ENCODE assay signal across 12 cellular contexts in genomic region chr21:44907966-44908364, GRCh38. TPM values are rescaled to one million over a fixed set of nuclear protein-coding genes. Genes with fewer than 3 reads are reported as not detected.
A peak's percentile ranks its signal among the peaks of the same experiment; 100 is the strongest.
DNase-seq lines count a peak whose midpoint lies in the region; ATAC-seq, FAIRE-seq and TF ChIP-seq lines count a peak whose summit lies in the region.
"Had no signal": no experiment of that assay in that cellular context is flagged by ENCODE, and none has a peak within 500 bp of the region (broad histone marks: within the 10 kb centered on the region; RNA-seq: fewer than 3 reads in every experiment).

No MANE protein-coding gene starts in this region.

- BruUV-seq in GM12878 (replicated peaks; lab: Mats Ljungman, UMichigan): no TSS peak

- DNase-seq in Kasumi-1 (lab: John Stamatoyannopoulos, UW): peak; percentile 73 to 79
- DNase-seq in GM12878 (ENCODE audit: low read depth, low spot score): no peak
- DNase-seq in naive B cell: peak; percentile 31
- no peak for DNase-seq in NCI-H524 treated with DMSO at 0.1 percent for 48 hours (lab: John Stamatoyannopoulos, UW)
- DNase-seq in RCC 7860 (ENCODE audit: low spot score): no peak
- DNase-seq in stimulated activated naive CD4-positive, alpha-beta T cell treated with Interleukin-2 at 50 U/mL for 16 hours (lab: John Stamatoyannopoulos, UW): no peak
- no peak for DNase-seq in activated naive CD4-positive, alpha-beta T cell treated with anti-CD3 and anti-CD28 coated beads, Interleukin-2, amount 50 U/mL, for 16 hours
- DNase-seq: mucosa of descending colon, NCI-H2171 treated with DMSO at 0.1 percent for 48 hours, SW 1271 had no signal

- H3K36me3 Mint-ChIP-seq in naive B cell: peaks cover 10 to 20% of the 10 kb centered on the region in 2 donors

- FAIRE-seq in GM12878 (lab: Jason Lieb, UNC) (no peak), RCC 7860 (lab: Jason Lieb, UNC) (no peak)

- no peak for TF ChIP-seq RAD21 in GM12878 (IDR thresholded peaks at IDR 0.05; ENCODE audit: insufficient read depth, low read depth, low read length)

- peak overlapping the region in 9 of 10 experiments; percentile 3 to 56 (median 39); a peak in 15 of 20 replicates for H3K4me3 ChIP-seq in BLaER1 treated with 17β-estradiol and CSF1 and Interleukin-3, amounts not matched to agents 10 nM and 100 nM
- no peak overlapping the region for H3K4me3 ChIP-seq in GM12878
- H3K4me3 ChIP-seq: mucosa of descending colon had no signal

- H3K4me2 ChIP-seq in BLaER1 treated with 17β-estradiol and CSF1 and Interleukin-3, amounts not matched to agents 10 nM and 100 nM: peak overlapping the region; percentile 86 to 100 (median 97)
- H3K4me2 ChIP-seq in GM12878 (ENCODE audit: control insufficient read depth, insufficient read depth): peak overlapping the region; percentile 41; the same call in 1 of the 2 replicates

- H3K9me3 Mint-ChIP-seq in naive B cell: peaks cover 0 to 1% (median 0%) of the 10 kb centered on the region in 7 donors
- H3K9me3 Mint-ChIP-seq: central memory CD8-positive, alpha-beta T cell had no signal

- 6% methylated on average over 11 of the region's 11 CpGs for WGBS in GM12878 (ENCODE audit: insufficient coverage, insufficient replicate concordance, low lambda C conversion rate, missing lambda C conversion rate)

- POLR2A ChIA-PET in GM12878 (lab: Charles Lee): interaction anchor here (0.7 to 2.4 kb wide), 5 partner anchors 9 to 108 kb away, joined by 3 to 19 read pairs (median 5); partner anchors contain the start of gene PTTG1IP

- CTCF ChIA-PET in GM12878 (lab: Yijun Ruan, JAX): interaction anchor here (0.8 to 2.4 kb wide), 6 partner anchors 12 to 107 kb away, joined by 3 to 13 read pairs (median 6); no protein-coding TSS in a partner anchor

- peak overlapping the region; percentile 76 to 89 (median 84) for H3K27ac ChIP-seq in BLaER1 treated with 17β-estradiol and CSF1 and Interleukin-3, amounts not matched to agents 10 nM and 100 nM
- peak overlapping the region; percentile 38; the same call in 1 of the 2 replicates for H3K27ac ChIP-seq in GM12878 (ENCODE audit: control insufficient read depth, insufficient read depth)

- peaks cover 77 to 99% (median 95%) of the 10 kb centered on the region in 10 experiments for H3K4me1 ChIP-seq in BLaER1 treated with 17β-estradiol and CSF1 and Interleukin-3, amounts not matched to agents 10 nM and 100 nM
- H3K4me1 ChIP-seq in GM12878 (ENCODE audit: control insufficient read depth, insufficient read depth, low read length): peaks cover 22% of the 10 kb centered on the region

- H3K36me3 ChIP-seq in BLaER1 treated with 17β-estradiol and CSF1 and Interleukin-3, amounts not matched to agents 10 nM and 100 nM: peaks cover 10 to 82% (median 67%) of the 10 kb centered on the region in 11 experiments
- H3K36me3 ChIP-seq in GM12878 (ENCODE audit: control insufficient read depth in 2 of 2, insufficient read depth in 2 of 2, low read length in 1 of 2): peaks cover 4 to 29% of the 10 kb centered on the region in 2 experiments; a peak in 3 of 4 replicates

- peaks cover 0 to 5% (median 0%) of the 10 kb centered on the region in 11 experiments; a peak in 3 of 22 replicates for H3K9me3 ChIP-seq in BLaER1 treated with 17β-estradiol and CSF1 and Interleukin-3, amounts not matched to agents 10 nM and 100 nM (replicated peaks in 1 of 11)
- H3K9me3 ChIP-seq in GM12878 (replicated peaks; ENCODE audit: control insufficient read depth, insufficient read depth, low read length): no peaks in the 10 kb centered on the region
- H3K9me3 ChIP-seq: mucosa of descending colon had no signal

- in situ Hi-C loops in GM12878 (cut with MboI): no loop called here

- H2AFZ ChIP-seq in GM12878 (ENCODE audit: control insufficient read depth, low read depth, low read length): no peak overlapping the region

- H3K27me3 ChIP-seq in BLaER1 treated with 17β-estradiol and CSF1 and Interleukin-3, amounts not matched to agents 10 nM and 100 nM: no peaks in the 10 kb centered on the region
- no peaks in the 10 kb centered on the region for H3K27me3 ChIP-seq in GM12878 (replicated peaks in 1 of 2; ENCODE audit: control insufficient read depth in 2 of 2, insufficient read depth in 2 of 2, low read length in 1 of 2)

- peaks cover 55 to 71% (median 64%) of the 10 kb centered on the region in 3 donors for H3K4me1 Mint-ChIP-seq in naive B cell

- peaks cover 6% of the 10 kb centered on the region for H3K79me2 ChIP-seq in GM12878 (ENCODE audit: control insufficient read depth, insufficient read depth, low read length)

- TF ChIP-seq EP300 in GM12878 (IDR thresholded peaks at IDR 0.05; ENCODE audit: borderline replicate concordance in 1 of 2, control insufficient read depth in 1 of 2, low read depth in 2 of 2, low read length in 2 of 2): no peak

- no peaks in the 10 kb centered on the region for H3K27me3 Mint-ChIP-seq in naive B cell
- H3K27me3 Mint-ChIP-seq: central memory CD8-positive, alpha-beta T cell had no signal

- intact Hi-C loops in GM12878 (cut with micrococcal nuclease; ENCODE audit: unreplicated experiment): no loop called here

- peaks cover 0 to 83% (median 49%) of the 10 kb centered on the region in 11 experiments; a peak in 18 of 22 replicates for H4K20me1 ChIP-seq in BLaER1 treated with 17β-estradiol and CSF1 and Interleukin-3, amounts not matched to agents 10 nM and 100 nM
- H4K20me1 ChIP-seq in GM12878 (ENCODE audit: control insufficient read depth, insufficient read depth): no peaks in the 10 kb centered on the region

- H3K4me3 Mint-ChIP-seq in naive B cell: peak overlapping the region in 7 of 8 donors; percentile 45 to 78 (median 60)
- H3K4me3 Mint-ChIP-seq: central memory CD8-positive, alpha-beta T cell had no signal

- peak overlapping the region; percentile 57 to 91 (median 78) for H3K27ac Mint-ChIP-seq in naive B cell

- SMC1A ChIA-PET in GM12878 (lab: Charles Lee; ENCODE audit: uncharacterized antibody, unreplicated experiment): interaction anchor here (0.6 to 1.9 kb wide), 6 partner anchors 11 to 220 kb away, joined by 3 to 10 read pairs (median 3); partner anchors contain the start of gene ITGB2

- RAD21 ChIA-PET in GM12878 (lab: Charles Lee; ENCODE audit: unreplicated experiment): interaction anchor here (0.8 to 1.9 kb wide), 7 partner anchors 9 to 36 kb away, joined by 3 to 20 read pairs (median 4); no protein-coding TSS in a partner anchor

- peak; percentile 86 for ATAC-seq in GM12878
- ATAC-seq in naive B cell (ENCODE audit: low read depth in 2 of 2): peak; percentile 32 to 41
- ATAC-seq: mucosa of descending colon had no signal

- peak overlapping the region; percentile 66 to 81 (median 76) for H3K9ac ChIP-seq in BLaER1 treated with 17β-estradiol and CSF1 and Interleukin-3, amounts not matched to agents 10 nM and 100 nM
- no peak overlapping the region for H3K9ac ChIP-seq in GM12878 (ENCODE audit: control insufficient read depth, insufficient read depth, low read length)

- TF ChIP-seq POLR2A in GM12878 (IDR thresholded peaks at IDR 0.05; ENCODE audit: low read depth, low read length): no peak

- no peak for TF ChIP-seq CTCF in GM12878 (IDR thresholded peaks at IDR 0.05 in 2 of 3, conservative IDR thresholded peaks at IDR 0.05 in 1 of 3; ENCODE audit: control insufficient read depth in 2 of 3, extremely low read depth in 1 of 3, insufficient read depth in 1 of 3, low read depth in 3 of 3, low read length in 3 of 3)

RNA-seq across cellular contexts. Expression of gene ITGB2, which starts 12.7 kb away (rescaled TPM):
- total RNA-seq in GM12878 (2013; cell fraction: nucleolus; rRNA removed): 316 and 431 TPM in 2 replicates
- 85.3 and 101 TPM in 2 replicates for total RNA-seq in GM12878 (2014; rRNA removed)
- total RNA-seq in GM12878 (2014; rRNA removed; fragmentation: Illumina TruSeq; extraction: Trizol): 25.2 and 31.3 TPM in 2 replicates
- total RNA-seq in GM12878 (2021): 162 and 172 TPM in 2 replicates
- polyA plus RNA-seq in GM12878 (2011; ENCODE audit: low read depth): 46.7 TPM
- polyA plus RNA-seq in GM12878 (2011; rRNA removed): 31.3 and 57.2 TPM in 2 replicates
- polyA plus RNA-seq in GM12878 (2011; cell fraction: cytosol; rRNA removed): 131 and 135 TPM in 2 replicates
- 271 and 308 TPM in 2 replicates for polyA plus RNA-seq in GM12878 (2011; cell fraction: nucleus; rRNA removed)
- polyA plus RNA-seq in GM12878 (2012): 78.4 and 88.1 TPM in 2 replicates
- 17.2 and 38.7 TPM in 2 replicates for polyA plus RNA-seq in GM12878 (2014; fragmentation: Illumina TruSeq; extraction: Trizol)
- polyA plus RNA-seq in GM12878 (2014; fragmentation: Nextera tagmentation; extraction: Ambion mirVana): 10 to 100 TPM in 1 of 2 experiments, 1 to 10 TPM in 1; 8.0 to 19.8 TPM
- 60.6 and 67.5 TPM in 2 replicates for polyA plus RNA-seq in GM12878 (2014; rRNA removed)
- polyA plus RNA-seq in GM12878 (2016; fragmentation: Nextera tagmentation; extraction: Ambion mirVana): 100 to 1,000 TPM; 120 to 128 TPM
- polyA minus RNA-seq in GM12878 (2011; rRNA and poly(A)+ RNA removed): 34.5 and 84.6 TPM in 2 replicates
- 49.2 and 68.0 TPM in 2 replicates for polyA minus RNA-seq in GM12878 (2011; cell fraction: cytosol; rRNA and poly(A)+ RNA removed)
- polyA minus RNA-seq in GM12878 (2011; cell fraction: nucleus; rRNA and poly(A)+ RNA removed): 58.9 and 82.0 TPM in 2 replicates
- 100 to 1,000 TPM; 220 to 346 (median 303) TPM for polyA plus RNA-seq in naive B cell (ENCODE audit: low read depth in 6 of 6)

RNA-seq across cellular contexts. Expression of gene SLX9, which starts 31.9 kb away (rescaled TPM):
- 6.2 and 8.6 TPM in 2 replicates for total RNA-seq in GM12878 (2013; cell fraction: nucleolus; rRNA removed)
- total RNA-seq in GM12878 (2014; rRNA removed) (39.4 and 40.2 TPM in 2 replicates), GM12878 (2014; rRNA removed; fragmentation: Illumina TruSeq; extraction: Trizol) (17.0 and 18.0 TPM in 2 replicates), GM12878 (2021) (81.3 and 83.2 TPM in 2 replicates)
- polyA plus RNA-seq in GM12878 (2011; ENCODE audit: low read depth): 6.3 TPM
- polyA plus RNA-seq in GM12878 (2011; rRNA removed) (14.8 and 27.7 TPM in 2 replicates), GM12878 (2014; fragmentation: Illumina TruSeq; extraction: Trizol) (1.7 and 5.9 TPM in 2 replicates), GM12878 (2014; fragmentation: Nextera tagmentation; extraction: Ambion mirVana) (1 to 10 TPM in 1 of 2 experiments, under 1 TPM in 1; 0.69 to 5.5 TPM), GM12878 (2014; rRNA removed) (53.6 and 62.2 TPM in 2 replicates), GM12878 (2016; fragmentation: Nextera tagmentation; extraction: Ambion mirVana) (10 to 100 TPM; 69.2 to 75.5 TPM), naive B cell (ENCODE audit: low read depth in 6 of 6) (10 to 100 TPM in 5 of 6 donors, 1 to 10 TPM in 1; 7.8 to 14.2 (median 12.3) TPM)
- polyA plus RNA-seq in GM12878 (2011; cell fraction: cytosol; rRNA removed): 32.2 and 59.0 TPM in 2 replicates
- 33.4 and 49.2 TPM in 2 replicates for polyA plus RNA-seq in GM12878 (2011; cell fraction: nucleus; rRNA removed)
- 22.6 and 22.7 TPM in 2 replicates for polyA plus RNA-seq in GM12878 (2012)
- polyA minus RNA-seq in GM12878 (2011; rRNA and poly(A)+ RNA removed): 10.2 and 16.9 TPM in 2 replicates
- 12.4 and 18.7 TPM in 2 replicates for polyA minus RNA-seq in GM12878 (2011; cell fraction: cytosol; rRNA and poly(A)+ RNA removed)
- polyA minus RNA-seq in GM12878 (2011; cell fraction: nucleus; rRNA and poly(A)+ RNA removed): 2.8 and 6.0 TPM in 2 replicates

RNA-seq across cellular contexts. Expression of gene PTTG1IP, which starts 34.5 kb away (rescaled TPM):
- total RNA-seq in GM12878 (2013; cell fraction: nucleolus; rRNA removed): 40.3 and 40.4 TPM in 2 replicates
- total RNA-seq in GM12878 (2014; rRNA removed): 46.9 and 48.0 TPM in 2 replicates
- total RNA-seq in GM12878 (2014; rRNA removed; fragmentation: Illumina TruSeq; extraction: Trizol): 30.2 and 33.4 TPM in 2 replicates
- 45.5 and 46.7 TPM in 2 replicates for total RNA-seq in GM12878 (2021)
- polyA plus RNA-seq in GM12878 (2011; ENCODE audit: low read depth): 19.6 TPM
- 44.2 and 49.2 TPM in 2 replicates for polyA plus RNA-seq in GM12878 (2011; rRNA removed)
- 39.6 and 41.6 TPM in 2 replicates for polyA plus RNA-seq in GM12878 (2011; cell fraction: cytosol; rRNA removed)
- polyA plus RNA-seq in GM12878 (2011; cell fraction: nucleus; rRNA removed): 46.1 and 56.8 TPM in 2 replicates
- 28.3 and 33.6 TPM in 2 replicates for polyA plus RNA-seq in GM12878 (2012)
- polyA plus RNA-seq in GM12878 (2014; fragmentation: Illumina TruSeq; extraction: Trizol): 33.2 and 33.8 TPM in 2 replicates
- 10 to 100 TPM in 1 of 2 experiments, 1 to 10 TPM in 1; 2.4 to 10.4 TPM for polyA plus RNA-seq in GM12878 (2014; fragmentation: Nextera tagmentation; extraction: Ambion mirVana)
- 39.3 and 43.4 TPM in 2 replicates for polyA plus RNA-seq in GM12878 (2014; rRNA removed)
- polyA plus RNA-seq in GM12878 (2016; fragmentation: Nextera tagmentation; extraction: Ambion mirVana): 10 to 100 TPM; 49.5 to 56.4 TPM
- 19.2 and 29.2 TPM in 2 replicates for polyA minus RNA-seq in GM12878 (2011; rRNA and poly(A)+ RNA removed)
- 16.7 and 22.1 TPM in 2 replicates for polyA minus RNA-seq in GM12878 (2011; cell fraction: cytosol; rRNA and poly(A)+ RNA removed)
- polyA minus RNA-seq in GM12878 (2011; cell fraction: nucleus; rRNA and poly(A)+ RNA removed): 11.8 and 15.6 TPM in 2 replicates
- 10 to 100 TPM; 28.1 to 43.5 (median 36.1) TPM for polyA plus RNA-seq in naive B cell (ENCODE audit: low read depth in 6 of 6)

Comparison
In these comparisons a context has a peak if more than half of its experiments do, and no peak if none do; other contexts are left out.
1. DNase-seq: peak in Kasumi-1 (2 of 2) and naive B cell (single experiment); none in GM12878 (single experiment), NCI-H524 treated with DMSO at 0.1 percent for 48 hours (single experiment), RCC 7860 (single experiment), stimulated activated naive CD4-positive, alpha-beta T cell treated with Interleukin-2 at 50 U/mL for 16 hours (single experiment) and activated naive CD4-positive, alpha-beta T cell treated with anti-CD3 and anti-CD28 coated beads, Interleukin-2, amount 50 U/mL, for 16 hours (single experiment).